8 cellular contexts compared by ENCODE assay signal in the genomic region with DNA sequence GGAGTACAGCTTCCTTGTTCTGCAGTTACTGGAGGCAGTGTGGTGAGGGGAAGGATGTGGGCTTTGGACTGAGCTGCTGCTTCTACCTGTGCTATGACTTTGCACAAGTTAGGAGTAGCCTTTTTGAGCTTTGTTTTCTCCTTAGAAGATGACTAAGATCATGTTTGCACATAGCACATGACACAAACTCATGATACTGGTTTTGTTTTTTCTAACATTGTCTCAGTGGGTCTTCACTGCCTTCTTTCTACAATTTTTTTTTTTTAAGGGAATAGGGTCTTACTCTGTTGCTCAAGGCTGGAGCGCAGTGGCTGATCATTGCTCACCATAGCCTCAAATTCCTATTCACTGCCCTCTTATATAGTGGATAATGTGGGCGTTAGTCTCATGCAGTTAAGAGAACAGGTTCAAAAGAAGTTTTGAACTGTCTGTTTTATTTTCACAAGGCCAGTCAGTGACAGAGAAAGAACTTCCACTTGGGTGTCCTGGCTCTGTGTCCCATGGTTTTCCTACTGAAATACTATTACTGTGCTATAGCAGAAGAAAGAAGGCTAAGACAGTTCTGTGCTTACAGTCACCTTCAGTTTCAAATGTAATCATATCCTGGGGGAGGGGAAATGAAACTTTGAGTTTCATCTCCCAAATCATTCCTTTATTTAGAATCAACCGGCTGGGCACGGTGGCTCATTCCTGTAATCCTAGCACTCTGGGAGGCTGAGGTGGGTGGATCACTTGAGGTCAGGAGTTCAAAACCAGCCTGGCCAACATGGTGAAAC.
DNase-seq lines count a peak whose midpoint lies in the region; ATAC-seq lines count a peak whose summit lies in the region.

No MANE protein-coding gene starts in this region.

- H3K27me3 Mint-ChIP-seq in activated T-cell treated with anti-CD3 and anti-CD28 coated beads, Interleukin-2, amount 50 U/mL, for 24 hours: no peaks in the 10 kb centered on the region
- no peaks in the 10 kb centered on the region for H3K27me3 Mint-ChIP-seq in activated CD4-positive, alpha-beta memory T cell treated with anti-CD3 and anti-CD28 coated beads, Interleukin-2, amount 10 ng/mL, durations not matched to agents 7 days and 5 days

- H3K27ac Mint-ChIP-seq in activated T-cell treated with anti-CD3 and anti-CD28 coated beads, Interleukin-2, amount 50 U/mL, for 24 hours: peak overlapping the region; percentile 91
- peak overlapping the region; percentile 72 for H3K27ac Mint-ChIP-seq in activated CD4-positive, alpha-beta memory T cell treated with anti-CD3 and anti-CD28 coated beads, Interleukin-2, amount 10 ng/mL, durations not matched to agents 7 days and 5 days

- DNase-seq in activated T-cell treated with anti-CD3 and anti-CD28 coated beads, Interleukin-2, amount 50 U/mL, for 24 hours: no peak
- DNase-seq in activated T-cell treated with anti-CD3 and anti-CD28 coated beads, Interleukin-2, amount 50 U/mL, for 1 hour: no peak
- DNase-seq in activated CD4-positive, alpha-beta memory T cell treated with anti-CD3 and anti-CD28 coated beads, Interleukin-2, amount 10 ng/mL, durations not matched to agents 7 days and 5 days: peak; percentile 58
- DNase-seq in stimulated activated naive CD8-positive, alpha-beta T cell treated with anti-CD3 and anti-CD28 coated beads, Interleukin-15, Interleukin-2, amounts not matched to agents 100 U/mL and 50 U/mL, for 24 hours: no peak
- no peak for DNase-seq in OCI-M2 (lab: John Stamatoyannopoulos, UW; ENCODE audit: unreplicated experiment)
- DNase-seq in islet precursor cell: no peak
- no peak for DNase-seq in LoVo (ENCODE audit: low spot score)

- peak; percentile 58 for ATAC-seq in HG03064 (IDR thresholded peaks at IDR 0.05; ENCODE audit: low read depth, unreplicated experiment)
- peak; percentile 74 for ATAC-seq in stimulated activated naive CD8-positive, alpha-beta T cell treated with anti-CD3 and anti-CD28 coated beads, Interleukin-15, Interleukin-2, amounts not matched to agents 100 U/mL and 50 U/mL, for 24 hours

- H3K9me3 Mint-ChIP-seq in activated T-cell treated with anti-CD3 and anti-CD28 coated beads, Interleukin-2, amount 50 U/mL, for 24 hours: peaks cover 2% of the 10 kb centered on the region
- H3K9me3 Mint-ChIP-seq in activated CD4-positive, alpha-beta memory T cell treated with anti-CD3 and anti-CD28 coated beads, Interleukin-2, amount 10 ng/mL, durations not matched to agents 7 days and 5 days: peaks cover 2% of the 10 kb centered on the region

- H3K36me3 Mint-ChIP-seq in activated T-cell treated with anti-CD3 and anti-CD28 coated beads, Interleukin-2, amount 50 U/mL, for 24 hours (ENCODE audit: low read depth): peaks cover 2% of the 10 kb centered on the region
- peaks cover 13% of the 10 kb centered on the region for H3K36me3 Mint-ChIP-seq in activated CD4-positive, alpha-beta memory T cell treated with anti-CD3 and anti-CD28 coated beads, Interleukin-2, amount 10 ng/mL, durations not matched to agents 7 days and 5 days (ENCODE audit: low read depth)

- peak overlapping the region; percentile 47 for H3K4me3 Mint-ChIP-seq in activated T-cell treated with anti-CD3 and anti-CD28 coated beads, Interleukin-2, amount 50 U/mL, for 24 hours
- H3K4me3 Mint-ChIP-seq in activated CD4-positive, alpha-beta memory T cell treated with anti-CD3 and anti-CD28 coated beads, Interleukin-2, amount 10 ng/mL, durations not matched to agents 7 days and 5 days: peak overlapping the region; percentile 1

- POLR2A ChIA-PET in activated CD4-positive, alpha-beta memory T cell treated with anti-CD3 and anti-CD28 coated beads, Interleukin-2, amount 10 ng/mL, durations not matched to agents 7 days and 5 days (lab: Charles Lee): interaction anchor here (0.6 to 1.6 kb wide), 8 partner anchors 69 to 312 kb away, joined by 3 to 10 read pairs (median 3); a partner anchor contains a TSS

- H3K4me1 Mint-ChIP-seq in activated T-cell treated with anti-CD3 and anti-CD28 coated beads, Interleukin-2, amount 50 U/mL, for 24 hours (ENCODE audit: low read depth): peaks cover 69% of the 10 kb centered on the region
- H3K4me1 Mint-ChIP-seq in activated CD4-positive, alpha-beta memory T cell treated with anti-CD3 and anti-CD28 coated beads, Interleukin-2, amount 10 ng/mL, durations not matched to agents 7 days and 5 days: peaks cover 44% of the 10 kb centered on the region

- CTCF ChIA-PET in activated CD4-positive, alpha-beta memory T cell treated with anti-CD3 and anti-CD28 coated beads, Interleukin-2, amount 10 ng/mL, durations not matched to agents 7 days and 5 days (lab: Charles Lee): no interaction called here
